8 cellular contexts compared by ENCODE assay signal in the genomic region with DNA sequence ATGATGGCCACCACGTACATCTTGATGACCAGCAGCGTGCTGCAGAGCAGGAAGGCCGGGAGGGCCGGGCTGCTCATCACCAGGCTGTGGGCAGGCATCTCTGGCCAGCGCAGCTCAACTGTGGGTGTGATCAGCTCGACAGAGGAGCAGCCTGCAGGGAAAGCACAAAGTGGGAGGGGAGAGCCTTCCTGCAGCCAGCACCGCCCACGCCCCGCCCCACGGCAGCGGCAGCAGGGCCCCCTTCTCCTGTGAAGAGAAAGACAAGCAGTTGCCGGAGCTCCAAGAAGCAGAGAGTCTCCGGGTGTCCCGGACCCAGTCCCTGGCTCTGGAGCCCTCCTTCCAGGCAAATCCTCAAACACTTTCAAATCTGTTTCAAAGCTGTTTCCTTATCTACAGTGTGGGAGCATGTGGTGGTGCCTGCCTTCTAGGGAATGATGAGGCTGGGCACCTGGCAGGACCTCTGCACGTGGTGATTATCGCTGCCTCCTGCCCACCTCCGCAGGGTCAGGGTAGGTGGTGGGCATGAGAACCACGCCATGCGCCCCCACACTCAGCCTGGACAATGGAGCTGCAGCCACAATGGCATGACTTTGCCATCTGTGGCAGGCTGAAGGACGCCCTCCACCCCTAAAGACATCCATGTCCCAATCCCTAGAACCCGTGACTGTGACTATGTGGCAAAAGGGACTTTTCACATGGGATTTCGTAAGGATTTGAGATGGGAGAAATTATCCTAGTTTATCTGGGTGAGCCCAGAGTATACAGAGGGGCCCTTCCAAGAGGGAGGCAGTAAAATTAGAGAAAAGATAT. TPM values are rescaled to one million over a fixed set of nuclear protein-coding genes. Genes with fewer than 3 reads are reported as not detected.
DNase-seq lines count a peak whose midpoint lies in the region; ATAC-seq and TF ChIP-seq lines count a peak whose summit lies in the region.

A gene with protein sequence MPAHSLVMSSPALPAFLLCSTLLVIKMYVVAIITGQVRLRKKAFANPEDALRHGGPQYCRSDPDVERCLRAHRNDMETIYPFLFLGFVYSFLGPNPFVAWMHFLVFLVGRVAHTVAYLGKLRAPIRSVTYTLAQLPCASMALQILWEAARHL (minus strand): TSS at position 128 of the 810 bp plus-strand sequence. CDS start 30 bp downstream, at position 98.

- H3K27me3 ChIP-seq in Loucy (ENCODE audit: insufficient read depth, low read length, poor library complexity, severe bottlenecking) (no peaks in the 10 kb centered on the region), right lobe of liver (no peaks in the 10 kb centered on the region)

- H3K4me2 ChIP-seq in Loucy (ENCODE audit: low read depth, low read length, poor library complexity, severe bottlenecking): peak within 1 kb of the TSS; percentile 56

- intact Hi-C loops in right lobe of liver (cut with DNase I): no loop called here

- 31% methylated on average over 7 of the region's 22 CpGs for WGBS in right lobe of liver (ENCODE audit: insufficient coverage, low coverage, low lambda C conversion rate, missing lambda C conversion rate)

- no peaks in the 10 kb centered on the region for H3K79me2 ChIP-seq in Loucy (ENCODE audit: insufficient read depth, low read length)

- H4K20me1 ChIP-seq in Loucy (ENCODE audit: insufficient read depth, low read length, poor library complexity, severe bottlenecking): no peaks in the 10 kb centered on the region

- H3K36me3 ChIP-seq in Loucy (ENCODE audit: insufficient read depth, low read length) (no peaks in the 10 kb centered on the region), right lobe of liver (no peaks in the 10 kb centered on the region)

- ATAC-seq in right lobe of liver: peak; percentile 67 to 84 (median 70)
- ATAC-seq in HG03280 (IDR thresholded peaks at IDR 0.05; ENCODE audit: unreplicated experiment): no peak
- ATAC-seq in HG03097 (IDR thresholded peaks at IDR 0.05; ENCODE audit: low FRiP score, unreplicated experiment): no peak

- H3K4me1 ChIP-seq in Loucy (ENCODE audit: insufficient read depth, low read length, poor library complexity, severe bottlenecking): no peaks in the 10 kb centered on the region
- H3K4me1 ChIP-seq in right lobe of liver: no peaks in the 10 kb centered on the region

- peak; percentile 45 for DNase-seq in COLO668 (lab: John Stamatoyannopoulos, UW; ENCODE audit: unreplicated experiment)
- peak; percentile 27 to 39 for DNase-seq in activated CD4-positive, alpha-beta T cell treated with anti-CD3 and anti-CD28 coated beads for 24 hours (ENCODE audit: low read depth in 2 of 2)
- no peak for DNase-seq in coronary artery (ENCODE audit: low spot score)
- peak in 1 of 3 donors; percentile 49 for DNase-seq in right lobe of liver
- DNase-seq in stimulated activated CD4-positive, alpha-beta T cell treated with anti-CD3 and anti-CD28 coated beads, TNF-alpha, amount 100 ng/mL, for 1 hour (ENCODE audit: low read depth in 3 of 3, low spot score in 1 of 3): peak in 2 of 3 donors; percentile 22 to 48

- H3K9me3 ChIP-seq in Loucy (ENCODE audit: insufficient read depth, low read depth, low read length): no peaks in the 10 kb centered on the region
- H3K9me3 ChIP-seq in right lobe of liver: no peaks in the 10 kb centered on the region

- H3K27ac ChIP-seq in coronary artery: peak within 1 kb of the TSS in 1 of 2 donors; percentile 27
- no peak within 1 kb of the TSS for H3K27ac ChIP-seq in right lobe of liver

- H3K4me3 ChIP-seq in Loucy (ENCODE audit: low read length, poor library complexity, severe bottlenecking) (peak within 1 kb of the TSS; percentile 31), coronary artery (peak within 1 kb of the TSS; percentile 65), right lobe of liver (no peak within 1 kb of the TSS)

- H3K9ac ChIP-seq in Loucy (ENCODE audit: low read depth, low read length, poor library complexity, severe bottlenecking): no peak within 1 kb of the TSS

- TF ChIP-seq CTCF in Loucy (conservative IDR thresholded peaks at IDR 0.05; ENCODE audit: low read length): no peak
- TF ChIP-seq CTCF in coronary artery (IDR thresholded peaks at IDR 0.05): no peak
- no peak for TF ChIP-seq CTCF in right lobe of liver (IDR thresholded peaks at IDR 0.05)

- TF ChIP-seq POLR2A in right lobe of liver (IDR thresholded peaks at IDR 0.05): no peak

- no peaks in the 10 kb centered on the region for H3F3A ChIP-seq in Loucy (ENCODE audit: low read depth)

- H3K9me2 ChIP-seq in Loucy (replicated peaks; ENCODE audit: low read depth, low read length): no peaks in the 10 kb centered on the region

- H2AFZ ChIP-seq in Loucy (ENCODE audit: low read length): no peak within 1 kb of the TSS

RNA-seq across cellular contexts. Expression of the gene that starts here (rescaled TPM):
- under 1 TPM in 2 of 6 experiments, not detected in 4; 0.15 to 0.24 TPM for total RNA-seq in right lobe of liver

Comparison
In these comparisons a context has a peak if more than half of its experiments do, and no peak if none do; other contexts are left out.
1. Peak in ATAC-seq in right lobe of liver; RNA of the gene not detected or under 1 TPM.
2. H3K4me3 ChIP-seq: peak in Loucy (single experiment) and coronary artery (single experiment); none in right lobe of liver (0 of 3).